In genomic region chr2:105785095-105785847, GRCh38 we compare ENCODE assay signal across 1 cellular context.
TF ChIP-seq lines count a peak whose summit lies in the region.

No MANE protein-coding gene starts in this region.

TF ChIP-seq in GM23338, 12 proteins besides CTCF, POLR2A, EP300 and RAD21 (continued from another document):
- TF ChIP-seq, protein P1, sequence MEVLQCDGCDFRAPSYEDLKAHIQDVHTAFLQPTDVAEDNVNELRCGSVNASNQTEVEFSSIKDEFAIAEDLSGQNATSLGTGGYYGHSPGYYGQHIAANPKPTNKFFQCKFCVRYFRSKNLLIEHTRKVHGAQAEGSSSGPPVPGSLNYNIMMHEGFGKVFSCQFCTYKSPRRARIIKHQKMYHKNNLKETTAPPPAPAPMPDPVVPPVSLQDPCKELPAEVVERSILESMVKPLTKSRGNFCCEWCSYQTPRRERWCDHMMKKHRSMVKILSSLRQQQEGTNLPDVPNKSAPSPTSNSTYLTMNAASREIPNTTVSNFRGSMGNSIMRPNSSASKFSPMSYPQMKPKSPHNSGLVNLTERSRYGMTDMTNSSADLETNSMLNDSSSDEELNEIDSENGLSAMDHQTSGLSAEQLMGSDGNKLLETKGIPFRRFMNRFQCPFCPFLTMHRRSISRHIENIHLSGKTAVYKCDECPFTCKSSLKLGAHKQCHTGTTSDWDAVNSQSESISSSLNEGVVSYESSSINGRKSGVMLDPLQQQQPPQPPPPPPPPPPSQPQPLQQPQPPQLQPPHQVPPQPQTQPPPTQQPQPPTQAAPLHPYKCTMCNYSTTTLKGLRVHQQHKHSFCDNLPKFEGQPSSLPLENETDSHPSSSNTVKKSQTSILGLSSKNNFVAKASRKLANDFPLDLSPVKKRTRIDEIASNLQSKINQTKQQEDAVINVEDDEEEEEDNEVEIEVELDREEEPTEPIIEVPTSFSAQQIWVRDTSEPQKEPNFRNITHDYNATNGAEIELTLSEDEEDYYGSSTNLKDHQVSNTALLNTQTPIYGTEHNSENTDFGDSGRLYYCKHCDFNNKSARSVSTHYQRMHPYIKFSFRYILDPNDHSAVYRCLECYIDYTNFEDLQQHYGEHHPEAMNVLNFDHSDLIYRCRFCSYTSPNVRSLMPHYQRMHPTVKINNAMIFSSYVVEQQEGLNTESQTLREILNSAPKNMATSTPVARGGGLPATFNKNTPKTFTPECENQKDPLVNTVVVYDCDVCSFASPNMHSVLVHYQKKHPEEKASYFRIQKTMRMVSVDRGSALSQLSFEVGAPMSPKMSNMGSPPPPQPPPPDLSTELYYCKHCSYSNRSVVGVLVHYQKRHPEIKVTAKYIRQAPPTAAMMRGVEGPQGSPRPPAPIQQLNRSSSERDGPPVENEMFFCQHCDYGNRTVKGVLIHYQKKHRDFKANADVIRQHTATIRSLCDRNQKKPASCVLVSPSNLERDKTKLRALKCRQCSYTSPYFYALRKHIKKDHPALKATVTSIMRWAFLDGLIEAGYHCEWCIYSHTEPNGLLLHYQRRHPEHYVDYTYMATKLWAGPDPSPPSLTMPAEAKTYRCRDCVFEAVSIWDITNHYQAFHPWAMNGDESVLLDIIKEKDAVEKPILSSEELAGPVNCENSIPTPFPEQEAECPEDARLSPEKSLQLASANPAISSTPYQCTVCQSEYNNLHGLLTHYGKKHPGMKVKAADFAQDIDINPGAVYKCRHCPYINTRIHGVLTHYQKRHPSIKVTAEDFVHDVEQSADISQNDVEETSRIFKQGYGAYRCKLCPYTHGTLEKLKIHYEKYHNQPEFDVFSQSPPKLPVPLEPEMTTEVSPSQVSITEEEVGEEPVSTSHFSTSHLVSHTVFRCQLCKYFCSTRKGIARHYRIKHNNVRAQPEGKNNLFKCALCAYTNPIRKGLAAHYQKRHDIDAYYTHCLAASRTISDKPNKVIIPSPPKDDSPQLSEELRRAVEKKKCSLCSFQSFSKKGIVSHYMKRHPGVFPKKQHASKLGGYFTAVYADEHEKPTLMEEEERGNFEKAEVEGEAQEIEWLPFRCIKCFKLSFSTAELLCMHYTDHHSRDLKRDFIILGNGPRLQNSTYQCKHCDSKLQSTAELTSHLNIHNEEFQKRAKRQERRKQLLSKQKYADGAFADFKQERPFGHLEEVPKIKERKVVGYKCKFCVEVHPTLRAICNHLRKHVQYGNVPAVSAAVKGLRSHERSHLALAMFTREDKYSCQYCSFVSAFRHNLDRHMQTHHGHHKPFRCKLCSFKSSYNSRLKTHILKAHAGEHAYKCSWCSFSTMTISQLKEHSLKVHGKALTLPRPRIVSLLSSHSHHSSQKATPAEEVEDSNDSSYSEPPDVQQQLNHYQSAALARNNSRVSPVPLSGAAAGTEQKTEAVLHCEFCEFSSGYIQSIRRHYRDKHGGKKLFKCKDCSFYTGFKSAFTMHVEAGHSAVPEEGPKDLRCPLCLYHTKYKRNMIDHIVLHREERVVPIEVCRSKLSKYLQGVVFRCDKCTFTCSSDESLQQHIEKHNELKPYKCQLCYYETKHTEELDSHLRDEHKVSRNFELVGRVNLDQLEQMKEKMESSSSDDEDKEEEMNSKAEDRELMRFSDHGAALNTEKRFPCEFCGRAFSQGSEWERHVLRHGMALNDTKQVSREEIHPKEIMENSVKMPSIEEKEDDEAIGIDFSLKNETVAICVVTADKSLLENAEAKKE (CRISPR knock-in tag; IDR thresholded peaks at IDR 0.05): no peak
- TF ChIP-seq EZH2 (IDR thresholded peaks at IDR 0.05; ENCODE audit: low read depth, unreplicated experiment) (no peak), CREB1 (CRISPR knock-in tag; IDR thresholded peaks at IDR 0.05; ENCODE audit: low read depth) (no peak)
